ENCODE assay signal across 24 cellular contexts in genomic region chr6:125558907-125559306, GRCh38.
DNase-seq lines count a peak whose midpoint lies in the region; ATAC-seq, FAIRE-seq and TF ChIP-seq lines count a peak whose summit lies in the region.
"Had no signal": no experiment of that assay in that cellular context is flagged by ENCODE, and none has a peak within 500 bp of the region (broad histone marks: within the 10 kb centered on the region; RNA-seq: fewer than 3 reads in every experiment).

No MANE protein-coding gene starts in this region.

- H3K36me3 Mint-ChIP-seq in mesothelial cell of epicardium = no peaks in the 10 kb centered on the region
- H3K36me3 Mint-ChIP-seq: immature natural killer cell, naive B cell had no signal

- DNase-seq in ELF-1 (ENCODE audit: low read depth, low spot score) (peak; percentile 73), NCI-H2171 (lab: John Stamatoyannopoulos, UW) (peak; percentile 57), bronchial epithelial cell (ENCODE audit: low read depth) (peak; percentile 54), mesothelial cell of epicardium (ENCODE audit: low spot score in 2 of 2, unreplicated experiment in 2 of 2) (no peak), NCI-H446 treated with DMSO at 0.1 percent for 48 hours (lab: John Stamatoyannopoulos, UW) (no peak)
- no peak for DNase-seq in activated naive CD4-positive, alpha-beta T cell (lab: John Stamatoyannopoulos, UW)
- DNase-seq: activated gamma-delta T cell; activated T-cell treated with anti-CD3 and anti-CD28 coated beads for 4 hours; adrenal gland; DMS153; immature natural killer cell; naive B cell; NCI-H1694 treated with DMSO at 0.1 percent for 48 hours; NCI-H446; SIG-M5; sigmoid colon; stimulated activated naive CD4-positive, alpha-beta T cell; T-helper 17 cell; thyroid gland had no signal

- H3K27me3 Mint-ChIP-seq in mesothelial cell of epicardium (ENCODE audit: low read depth) = no peaks in the 10 kb centered on the region
- H3K27me3 Mint-ChIP-seq: dendritic cell treated with granulocyte-macrophage colony-stimulating factor and Interleukin-4, amounts not matched to agents 40 ng/mL and 50 ng/mL, for 4 days had no signal

- no peak for ATAC-seq in HG03460 (IDR thresholded peaks at IDR 0.05; ENCODE audit: unreplicated experiment)
- ATAC-seq: GM12878, T-helper 17 cell had no signal

- no peaks in the 10 kb centered on the region for H3K27me3 ChIP-seq in bronchial epithelial cell (ENCODE audit: control insufficient read depth, insufficient read depth, low read length)
- H3K27me3 ChIP-seq: adrenal gland, sigmoid colon, thyroid gland had no signal

- peaks cover 25% of the 10 kb centered on the region for H3K4me1 Mint-ChIP-seq in mesothelial cell of epicardium
- H3K4me1 Mint-ChIP-seq: immature natural killer cell, naive B cell, T-helper 17 cell had no signal

- no peak overlapping the region for H3K4me3 Mint-ChIP-seq in mesothelial cell of epicardium
- H3K4me3 Mint-ChIP-seq: dendritic cell treated with granulocyte-macrophage colony-stimulating factor and Interleukin-4, amounts not matched to agents 40 ng/mL and 50 ng/mL, for 4 days; immature natural killer cell; naive B cell; T-helper 17 cell had no signal

- no peak overlapping the region for H3K4me3 ChIP-seq in bronchial epithelial cell (ENCODE audit: low read depth, low read length)
- H3K4me3 ChIP-seq: adrenal gland, GM12878, K562, lung, sigmoid colon, thyroid gland had no signal

- TF ChIP-seq CTCF in bronchial epithelial cell (IDR thresholded peaks at IDR 0.05; ENCODE audit: insufficient read depth, low read length, severe bottlenecking) (no peak), mesothelial cell of epicardium (IDR thresholded peaks at IDR 0.05; ENCODE audit: unreplicated experiment) (no peak)

- H3K9me3 Mint-ChIP-seq in mesothelial cell of epicardium = no peaks in the 10 kb centered on the region
- H3K9me3 Mint-ChIP-seq: dendritic cell treated with granulocyte-macrophage colony-stimulating factor and Interleukin-4, amounts not matched to agents 40 ng/mL and 50 ng/mL, for 4 days; immature natural killer cell; naive B cell had no signal

- H3K27ac Mint-ChIP-seq in mesothelial cell of epicardium = peak overlapping the region; percentile 51
- H3K27ac Mint-ChIP-seq: dendritic cell treated with granulocyte-macrophage colony-stimulating factor and Interleukin-4, amounts not matched to agents 40 ng/mL and 50 ng/mL, for 4 days; immature natural killer cell; naive B cell; T-helper 17 cell had no signal

- H3K36me3 ChIP-seq in bronchial epithelial cell (ENCODE audit: control insufficient read depth, insufficient read depth, low read length) = no peaks in the 10 kb centered on the region
- H3K36me3 ChIP-seq: adrenal gland, sigmoid colon, thyroid gland had no signal

- peak; percentile 76 for FAIRE-seq in bronchial epithelial cell (lab: Jason Lieb, UNC)
- FAIRE-seq: GM12878, K562 had no signal

Comparison
In these comparisons a context has a peak if more than half of its experiments do, and no peak if none do; other contexts are left out.
1. DNase-seq: peak in ELF-1 (single experiment), NCI-H2171 (single experiment) and bronchial epithelial cell (single experiment); none in mesothelial cell of epicardium (0 of 2), activated naive CD4-positive, alpha-beta T cell (0 of 4) and NCI-H446 treated with DMSO at 0.1 percent for 48 hours (single experiment).